ENCODE assay signal across 8 cellular contexts in the genomic region with DNA sequence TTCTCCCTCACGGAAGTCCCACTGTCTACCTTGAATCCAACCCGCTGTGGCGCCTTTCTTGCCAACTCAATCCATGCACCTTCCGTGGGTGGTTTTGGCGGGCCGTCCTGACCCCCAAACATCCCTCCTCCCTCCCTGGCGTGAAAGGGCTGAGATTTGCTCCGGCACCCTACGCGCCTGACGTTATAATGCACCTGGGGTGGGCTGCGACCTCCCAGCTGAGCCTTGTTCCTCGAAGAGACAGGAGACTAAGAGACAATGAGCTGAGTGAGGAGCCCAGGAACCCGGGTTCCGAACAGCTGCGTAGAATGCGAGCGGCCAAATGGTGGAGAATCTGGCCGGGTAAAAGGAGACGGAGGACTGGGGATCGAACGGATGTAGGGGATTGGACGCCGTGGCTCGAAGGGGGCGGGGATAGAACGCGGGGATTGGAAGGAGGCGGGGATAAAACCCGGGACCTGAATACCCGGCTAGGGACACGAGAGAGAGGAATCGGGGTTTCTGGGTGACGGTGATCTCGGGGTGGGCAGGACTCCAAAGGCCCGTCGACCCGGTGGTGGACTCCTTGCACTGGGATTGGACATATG. TPM values are rescaled to one million over a fixed set of nuclear protein-coding genes. Genes with fewer than 3 reads are reported as not detected.
DNase-seq lines count a peak whose midpoint lies in the region; ATAC-seq and TF ChIP-seq lines count a peak whose summit lies in the region.

TSS of gene CPT1C (plus strand) at position 461 of the 587 bp plus-strand sequence. CDS start 1,137 bp downstream, outside the sequence.

- WGBS in HUES64: 9% methylated on average over 38 of the region's 38 CpGs

- ATAC-seq in GM19395 (IDR thresholded peaks at IDR 0.05; ENCODE audit: unreplicated experiment) (no peak), GM19351 (IDR thresholded peaks at IDR 0.05; ENCODE audit: unreplicated experiment) (no peak)

- H3K36me3 ChIP-seq in HUES64 (ENCODE audit: insufficient read depth, low read length) (peaks cover 32% of the 10 kb centered on the region), iPS-18a (ENCODE audit: control insufficient read depth, low read depth, low read length) (peaks cover 30% of the 10 kb centered on the region)

- H3K9ac ChIP-seq in HUES64 (ENCODE audit: low read depth, low read length): peak within 1 kb of the TSS; percentile 73
- H3K9ac ChIP-seq in iPS-18a (ENCODE audit: low read length): peak within 1 kb of the TSS; percentile 64

- TF ChIP-seq CTCF in AG09309 (IDR thresholded peaks at IDR 0.05; ENCODE audit: control insufficient read depth, insufficient read depth, low read depth, low read length, missing control alignments) (no peak), cardiac fibroblast (IDR thresholded peaks at IDR 0.05; ENCODE audit: low read depth, low read length) (no peak), retinal pigment epithelial cell (conservative IDR thresholded peaks at IDR 0.05; ENCODE audit: low read depth, low read length) (no peak)

- H3K27me3 ChIP-seq in HUES64 (ENCODE audit: insufficient read depth, low read length): no peaks in the 10 kb centered on the region
- no peaks in the 10 kb centered on the region for H3K27me3 ChIP-seq in iPS-18a (ENCODE audit: control insufficient read depth, insufficient read depth, low read length)

- H3K27ac ChIP-seq in HUES64 (ENCODE audit: low read depth, low read length) (peak within 1 kb of the TSS; percentile 78), iPS-18a (ENCODE audit: low read length) (peak within 1 kb of the TSS; percentile 48)

- H3K9me3 ChIP-seq in HUES64 (ENCODE audit: insufficient read depth, low read depth, low read length): no peaks in the 10 kb centered on the region
- H3K9me3 ChIP-seq in iPS-18a (ENCODE audit: control insufficient read depth, low read depth, low read length): no peaks in the 10 kb centered on the region

- H3K4me1 ChIP-seq in HUES64 (ENCODE audit: insufficient read depth, low read length): peaks cover 6% of the 10 kb centered on the region
- H3K4me1 ChIP-seq in iPS-18a (ENCODE audit: control insufficient read depth, low read depth, low read length): no peaks in the 10 kb centered on the region

- H3K4me3 ChIP-seq in AG09309 (ENCODE audit: control insufficient read depth, low read depth, low read length) (peak within 1 kb of the TSS; percentile 61), HUES64 (ENCODE audit: low read length) (peak within 1 kb of the TSS; percentile 67), cardiac fibroblast (replicated peaks in 1 of 2; ENCODE audit: low read depth in 2 of 2, low read length in 2 of 2) (peak within 1 kb of the TSS; percentile 47 to 53), iPS-18a (ENCODE audit: low read length) (peak within 1 kb of the TSS; percentile 79), retinal pigment epithelial cell (ENCODE audit: low read length) (peak within 1 kb of the TSS; percentile 68)

- DNase-seq in AG09309 (ENCODE audit: low read depth) (no peak), T-helper 1 cell (peak in 4 of 5 donors; percentile 38 to 59 (median 50)), cardiac fibroblast (ENCODE audit: low read depth in 2 of 2) (peak; percentile 69 to 78), retinal pigment epithelial cell (ENCODE audit: low read depth) (no peak)

RNA-seq across cellular contexts. Expression of gene CPT1C, which starts in this region (rescaled TPM):
- polyA plus RNA-seq in HUES64 (2013, experiment 1 of 2): 19.7 TPM
- polyA plus RNA-seq in HUES64 (2013, experiment 2 of 2): 26.9 TPM

Comparison
In these comparisons a context has a peak if more than half of its experiments do, and no peak if none do; other contexts are left out.
1. DNase-seq: peak in T-helper 1 cell (4 of 5) and cardiac fibroblast (2 of 2); none in AG09309 (single experiment) and retinal pigment epithelial cell (single experiment).
2. Peak in every context shown above with its lines, with median percentiles within 50 percentile points of each other: H3K4me3 ChIP-seq.